2 cellular contexts compared by ENCODE assay signal in the genomic region with DNA sequence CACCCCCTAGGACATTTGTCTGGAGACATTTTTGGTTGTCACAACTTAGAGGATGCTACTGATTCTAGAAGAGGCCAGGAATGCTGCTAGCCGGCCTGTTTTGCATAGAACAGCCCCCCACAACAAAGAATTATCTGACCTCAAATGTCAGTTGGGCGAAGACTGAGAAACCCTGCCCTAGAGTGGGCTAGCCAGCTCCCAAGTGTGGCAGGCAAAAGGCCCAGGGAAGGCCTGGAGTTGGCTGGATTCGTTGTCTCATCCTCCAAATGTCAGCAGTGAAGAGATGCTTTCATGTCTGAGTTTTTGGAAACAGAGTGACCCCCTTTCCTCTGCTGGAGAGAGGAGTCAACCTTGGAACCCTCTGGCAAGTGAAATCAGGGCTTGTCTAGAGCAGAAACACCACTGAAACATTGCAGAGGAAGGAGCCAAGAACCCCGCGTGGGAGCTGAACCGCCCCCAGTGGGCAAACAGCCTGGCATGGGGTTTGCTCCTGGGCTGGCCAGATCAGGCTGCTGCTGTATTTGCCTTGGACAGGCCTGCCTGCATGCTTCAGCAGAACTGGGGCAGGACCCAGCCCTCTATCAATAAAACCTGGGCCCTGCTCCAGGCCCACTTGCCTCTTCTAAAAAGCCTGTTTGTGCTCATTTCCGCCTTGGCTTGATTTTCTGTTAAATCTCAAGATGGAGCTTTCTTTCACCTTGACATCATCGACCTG.
TF ChIP-seq lines count a peak whose summit lies in the region.

No MANE protein-coding gene starts in this region.

TF ChIP-seq in liver, 16 proteins besides CTCF, POLR2A, EP300 and RAD21:
- TF ChIP-seq RXRA (IDR thresholded peaks at IDR 0.05), result peak; percentile 70 to 91
- peak; percentile 90 for TF ChIP-seq REST (IDR thresholded peaks at IDR 0.05)
- TF ChIP-seq, protein P1, sequence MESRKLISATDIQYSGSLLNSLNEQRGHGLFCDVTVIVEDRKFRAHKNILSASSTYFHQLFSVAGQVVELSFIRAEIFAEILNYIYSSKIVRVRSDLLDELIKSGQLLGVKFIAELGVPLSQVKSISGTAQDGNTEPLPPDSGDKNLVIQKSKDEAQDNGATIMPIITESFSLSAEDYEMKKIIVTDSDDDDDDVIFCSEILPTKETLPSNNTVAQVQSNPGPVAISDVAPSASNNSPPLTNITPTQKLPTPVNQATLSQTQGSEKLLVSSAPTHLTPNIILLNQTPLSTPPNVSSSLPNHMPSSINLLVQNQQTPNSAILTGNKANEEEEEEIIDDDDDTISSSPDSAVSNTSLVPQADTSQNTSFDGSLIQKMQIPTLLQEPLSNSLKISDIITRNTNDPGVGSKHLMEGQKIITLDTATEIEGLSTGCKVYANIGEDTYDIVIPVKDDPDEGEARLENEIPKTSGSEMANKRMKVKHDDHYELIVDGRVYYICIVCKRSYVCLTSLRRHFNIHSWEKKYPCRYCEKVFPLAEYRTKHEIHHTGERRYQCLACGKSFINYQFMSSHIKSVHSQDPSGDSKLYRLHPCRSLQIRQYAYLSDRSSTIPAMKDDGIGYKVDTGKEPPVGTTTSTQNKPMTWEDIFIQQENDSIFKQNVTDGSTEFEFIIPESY (IDR thresholded peaks at IDR 0.05), result peak; percentile 70
- peak in 1 of 2 donors; percentile 87 for TF ChIP-seq EGR1 (IDR thresholded peaks at IDR 0.05; ENCODE audit: low read depth in 2 of 2)
- TF ChIP-seq JUND (IDR thresholded peaks at IDR 0.05), result peak; percentile 56 to 75
- peak; percentile 74 for TF ChIP-seq NR2F2 (IDR thresholded peaks at IDR 0.05)
- peak; percentile 88 for TF ChIP-seq FOXA2 (IDR thresholded peaks at IDR 0.05)
- no peak for TF ChIP-seq HNF4G (IDR thresholded peaks at IDR 0.05)
- peak; percentile 93 for TF ChIP-seq FOXA1 (IDR thresholded peaks at IDR 0.05)
- peak in 1 of 2 donors; percentile 51 for TF ChIP-seq GABPA (IDR thresholded peaks at IDR 0.05 in 1 of 2, conservative IDR thresholded peaks at IDR 0.05 in 1 of 2)
- peak; percentile 67 to 83 for TF ChIP-seq HNF4A (conservative IDR thresholded peaks at IDR 0.05)
- peak; percentile 74 for TF ChIP-seq SP1 (IDR thresholded peaks at IDR 0.05)
- peak; percentile 96 for TF ChIP-seq MAX (IDR thresholded peaks at IDR 0.05)
- no peak for TF ChIP-seq TAF1 (conservative IDR thresholded peaks at IDR 0.05)
- TF ChIP-seq ATF3 (IDR thresholded peaks at IDR 0.05), result no peak
- TF ChIP-seq YY1 (IDR thresholded peaks at IDR 0.05), result peak; percentile 86

TF ChIP-seq in HepG2, 621 proteins besides CTCF, POLR2A, EP300 and RAD21:
- TF ChIP-seq CHD2 (IDR thresholded peaks at IDR 0.05; ENCODE audit: low read depth, low read length) (no peak), PCBP2 (optimal IDR thresholded peaks at IDR 0.05; ENCODE audit: low read depth, low read length, poor library complexity, severe bottlenecking) (no peak), CEBPB (IDR thresholded peaks at IDR 0.05; ENCODE audit: borderline replicate concordance, low read depth, low read length) (no peak), RBM22 (optimal IDR thresholded peaks at IDR 0.05; ENCODE audit: low read length) (no peak), CBX1 (IDR thresholded peaks at IDR 0.05; ENCODE audit: low read depth) (no peak), CCAR2 (optimal IDR thresholded peaks at IDR 0.05; ENCODE audit: low read depth, low read length) (no peak), PLRG1 (conservative IDR thresholded peaks at IDR 0.05) (no peak), CENPX (CRISPR knock-in tag; IDR thresholded peaks at IDR 0.05) (no peak), ZNF569 (CRISPR knock-in tag; IDR thresholded peaks at IDR 0.05; ENCODE audit: borderline replicate concordance) (no peak), CREB3 (CRISPR knock-in tag; IDR thresholded peaks at IDR 0.05) (no peak), ZC3H4 (CRISPR knock-in tag; IDR thresholded peaks at IDR 0.05; ENCODE audit: borderline replicate concordance) (no peak)
